Comparison of ENCODE assay signal across 34 cellular contexts in genomic region chr6:149004664-149005063, GRCh38.
"Had no signal": no experiment of that assay in that cellular context is flagged by ENCODE, and none has a peak within 500 bp of the region (broad histone marks: within the 10 kb centered on the region; RNA-seq: fewer than 3 reads in every experiment).

No MANE protein-coding gene starts in this region.

- H3K36me3 ChIP-seq: adrenal gland, brain microvascular endothelial cell, breast epithelium had no signal

- H3K27ac ChIP-seq: adrenal gland, body of pancreas, brain microvascular endothelial cell, breast epithelium, VCaP had no signal

- H3K27me3 Mint-ChIP-seq: activated B cell treated with CpG ODN at 0.5 μM for 24 hours; activated CD4-positive, alpha-beta memory T cell treated with anti-CD3 and anti-CD28 coated beads for 36 hours; activated CD8-positive, alpha-beta T cell treated with anti-CD3 and anti-CD28 coated beads for 36 hours; activated T-helper 17 cell treated with anti-CD3 and anti-CD28 coated beads, Interleukin-2, amount 50 U/mL, for 72 hours had no signal

- H3K4me1 ChIP-seq: breast epithelium had no signal

- FAIRE-seq: astrocyte, TTC549 had no signal

- DNase-seq: activated B cell treated with CpG ODN at 0.5 μM for 24 hours; activated CD4-positive, alpha-beta memory T cell treated with anti-CD3 and anti-CD28 coated beads for 36 hours; activated CD4-positive, alpha-beta T cell treated with anti-CD3 and anti-CD28 coated beads for 4 hours; activated CD4-positive, alpha-beta T cell treated with anti-CD3 and anti-CD28 coated beads, Interleukin-2, amount 10 ng/mL, durations not matched to agents 24 days and 14 days; activated CD4-positive, alpha-beta T cell treated with anti-CD3 and anti-CD28 coated beads, Interleukin-2, amount 50 U/mL, for 1 hour; activated CD4-positive, alpha-beta T cell treated with anti-CD3 and anti-CD28 coated beads, Interleukin-2, amount 50 U/mL, for 4 hours; activated CD4-positive, CD25-positive, alpha-beta regulatory T cell treated with anti-CD3 and anti-CD28 coated beads, Interleukin-2, amount 50 U/mL, for 72 hours; activated CD8-positive, alpha-beta memory T cell treated with anti-CD3 and anti-CD28 coated beads, Interleukin-2, amount 50 U/mL, for 4 hours; activated CD8-positive, alpha-beta T cell treated with anti-CD3 and anti-CD28 coated beads for 36 hours; activated effector memory CD4-positive, alpha-beta T cell treated with anti-CD3 and anti-CD28 coated beads, Interleukin-2, amount 50 U/mL, for 16 hours; activated gamma-delta T cell treated with Interleukin-2 at 50 U/mL for 16 hours; activated naive CD4-positive, alpha-beta T cell; activated naive CD4-positive, alpha-beta T cell treated with anti-CD3 and anti-CD28 coated beads for 36 hours; activated naive CD4-positive, alpha-beta T cell treated with anti-CD3 and anti-CD28 coated beads, Interleukin-2, amount 50 U/mL, for 16 hours; activated naive CD8-positive, alpha-beta T cell treated with anti-CD3 and anti-CD28 coated beads for 36 hours; activated T-cell treated with anti-CD3 and anti-CD28 coated beads for 4 hours; activated T-cell treated with anti-CD3 and anti-CD28 coated beads, Interleukin-2, amount 50 U/mL, for 1 hour; activated T-cell treated with anti-CD3 and anti-CD28 coated beads, Interleukin-2, amount 50 U/mL, for 4 hours; activated T-cell treated with anti-CD3 and anti-CD28 coated beads, Interleukin-2, amount 50 U/mL, for 72 hours; adrenal gland; amniotic stem cell; aorta; body of pancreas; brain microvascular endothelial cell; central memory CD4-positive, alpha-beta T cell; T-helper 1 cell had no signal

- H3K9me3 ChIP-seq: body of pancreas had no signal

- H3K4me3 ChIP-seq: adrenal gland, body of pancreas, breast epithelium had no signal

- ATAC-seq: activated CD8-positive, alpha-beta T cell treated with anti-CD3 and anti-CD28 coated beads for 36 hours; activated naive CD4-positive, alpha-beta T cell treated with anti-CD3 and anti-CD28 coated beads, Interleukin-2, amount 50 U/mL, for 72 hours; activated T-cell treated with anti-CD3 and anti-CD28 coated beads, Interleukin-2, amount 50 U/mL, for 4 hours; activated T-cell treated with anti-CD3 and anti-CD28 coated beads, Interleukin-2, amount 50 U/mL, for 72 hours; activated T-helper 17 cell treated with anti-CD3 and anti-CD28 coated beads, Interleukin-2, amount 50 U/mL, for 72 hours; body of pancreas had no signal

- H3K4me3 Mint-ChIP-seq: activated B cell treated with CpG ODN at 0.5 μM for 24 hours; activated CD4-positive, alpha-beta memory T cell treated with anti-CD3 and anti-CD28 coated beads for 36 hours; activated CD4-positive, alpha-beta T cell treated with anti-CD3 and anti-CD28 coated beads, Interleukin-2, amount 10 ng/mL, durations not matched to agents 24 days and 14 days; activated CD8-positive, alpha-beta T cell treated with anti-CD3 and anti-CD28 coated beads for 36 hours; activated naive CD4-positive, alpha-beta T cell treated with anti-CD3 and anti-CD28 coated beads for 36 hours; activated naive CD8-positive, alpha-beta T cell treated with anti-CD3 and anti-CD28 coated beads for 36 hours; activated T-cell treated with anti-CD3 and anti-CD28 coated beads, Interleukin-2, amount 50 U/mL, for 4 hours; activated T-cell treated with anti-CD3 and anti-CD28 coated beads, Interleukin-2, amount 50 U/mL, for 72 hours; activated T-helper 1 cell treated with anti-CD3 and anti-CD28 coated beads, Interleukin-12 subunit alpha, Interleukin-12 subunit beta, Interleukin-2, Interleukin-4 antibody, amounts not matched to agents 30 ng/mL and 10 ng/mL and 1 ng/mL, durations not matched to agents 14 hours and 24 hours and 36 hours; activated T-helper 17 cell treated with anti-CD3 and anti-CD28 coated beads, Interleukin-2, amount 50 U/mL, for 72 hours; T-helper 1 cell treated with Interleukin-12 subunit alpha and Interleukin-12 subunit beta and Interleukin-4 antibody, amounts not matched to agents 30 μg/mL and 1 μg/mL, for 36 hours had no signal

- H3K27me3 ChIP-seq: adrenal gland, body of pancreas, brain microvascular endothelial cell, breast epithelium had no signal

- H3K27ac Mint-ChIP-seq: activated B cell treated with CpG ODN at 0.5 μM for 24 hours; activated CD4-positive, alpha-beta memory T cell treated with anti-CD3 and anti-CD28 coated beads for 36 hours; activated CD4-positive, alpha-beta T cell treated with anti-CD3 and anti-CD28 coated beads, Interleukin-2, amount 10 ng/mL, durations not matched to agents 24 days and 14 days; activated CD8-positive, alpha-beta T cell treated with anti-CD3 and anti-CD28 coated beads for 36 hours; activated naive CD4-positive, alpha-beta T cell treated with anti-CD3 and anti-CD28 coated beads for 36 hours; activated naive CD4-positive, alpha-beta T cell treated with anti-CD3 and anti-CD28 coated beads, Interleukin-2, amount 50 U/mL, for 72 hours; activated naive CD8-positive, alpha-beta T cell treated with anti-CD3 and anti-CD28 coated beads for 36 hours; activated T-cell treated with anti-CD3 and anti-CD28 coated beads, Interleukin-2, amount 50 U/mL, for 72 hours; activated T-helper 1 cell treated with anti-CD3 and anti-CD28 coated beads, Interleukin-12 subunit alpha, Interleukin-12 subunit beta, Interleukin-2, Interleukin-4 antibody, amounts not matched to agents 30 ng/mL and 10 ng/mL and 1 ng/mL, durations not matched to agents 14 hours and 24 hours and 36 hours; activated T-helper 17 cell treated with anti-CD3 and anti-CD28 coated beads, Interleukin-2, amount 50 U/mL, for 72 hours; T-helper 1 cell treated with Interleukin-12 subunit alpha and Interleukin-12 subunit beta and Interleukin-4 antibody, amounts not matched to agents 30 μg/mL and 1 μg/mL, for 36 hours had no signal
